1 cellular context compared by ENCODE assay signal in genomic region chr16:22374311-22375116, GRCh38.
TF ChIP-seq lines count a peak whose summit lies in the region.

Gene CDR2, minus strand, starts transcription at chr16:22374619. Its CDS starts 310 bp downstream, at chr16:22374309.

TF ChIP-seq in WTC11, 78 proteins besides CTCF, POLR2A, EP300 and RAD21 (continued from another document):
- TF ChIP-seq, protein P1, sequence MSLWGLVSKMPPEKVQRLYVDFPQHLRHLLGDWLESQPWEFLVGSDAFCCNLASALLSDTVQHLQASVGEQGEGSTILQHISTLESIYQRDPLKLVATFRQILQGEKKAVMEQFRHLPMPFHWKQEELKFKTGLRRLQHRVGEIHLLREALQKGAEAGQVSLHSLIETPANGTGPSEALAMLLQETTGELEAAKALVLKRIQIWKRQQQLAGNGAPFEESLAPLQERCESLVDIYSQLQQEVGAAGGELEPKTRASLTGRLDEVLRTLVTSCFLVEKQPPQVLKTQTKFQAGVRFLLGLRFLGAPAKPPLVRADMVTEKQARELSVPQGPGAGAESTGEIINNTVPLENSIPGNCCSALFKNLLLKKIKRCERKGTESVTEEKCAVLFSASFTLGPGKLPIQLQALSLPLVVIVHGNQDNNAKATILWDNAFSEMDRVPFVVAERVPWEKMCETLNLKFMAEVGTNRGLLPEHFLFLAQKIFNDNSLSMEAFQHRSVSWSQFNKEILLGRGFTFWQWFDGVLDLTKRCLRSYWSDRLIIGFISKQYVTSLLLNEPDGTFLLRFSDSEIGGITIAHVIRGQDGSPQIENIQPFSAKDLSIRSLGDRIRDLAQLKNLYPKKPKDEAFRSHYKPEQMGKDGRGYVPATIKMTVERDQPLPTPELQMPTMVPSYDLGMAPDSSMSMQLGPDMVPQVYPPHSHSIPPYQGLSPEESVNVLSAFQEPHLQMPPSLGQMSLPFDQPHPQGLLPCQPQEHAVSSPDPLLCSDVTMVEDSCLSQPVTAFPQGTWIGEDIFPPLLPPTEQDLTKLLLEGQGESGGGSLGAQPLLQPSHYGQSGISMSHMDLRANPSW (CRISPR knock-in tag; conservative IDR thresholded peaks at IDR 0.05; ENCODE audit: low read depth) = no peak
- no peak for TF ChIP-seq NFATC4 (CRISPR knock-in tag; IDR thresholded peaks at IDR 0.05)
- TF ChIP-seq NFYB (CRISPR knock-in tag; conservative IDR thresholded peaks at IDR 0.05; ENCODE audit: low read depth) = peak; percentile 91
- TF ChIP-seq HMGXB4 (CRISPR knock-in tag; IDR thresholded peaks at IDR 0.05) = no peak; the same call in none of the 2 replicates
- TF ChIP-seq FOXK1 (CRISPR knock-in tag; IDR thresholded peaks at IDR 0.05) = no peak; the same call in 1 of the 2 replicates
- peak; percentile 48; the same call in 1 of the 2 replicates for TF ChIP-seq MAX (CRISPR knock-in tag; IDR thresholded peaks at IDR 0.05)
- 0 out of 2 replicates have a peak, but pooled peaks have one; percentile 30 for TF ChIP-seq FOXP1 (CRISPR knock-in tag; IDR thresholded peaks at IDR 0.05; ENCODE audit: borderline replicate concordance)
- TF ChIP-seq ERG (CRISPR knock-in tag; IDR thresholded peaks at IDR 0.05) = no peak
- no peak for TF ChIP-seq EMX1 (CRISPR knock-in tag; IDR thresholded peaks at IDR 0.05)
- TF ChIP-seq ATF1 (CRISPR knock-in tag; IDR thresholded peaks at IDR 0.05) = no peak
- TF ChIP-seq, protein P2, sequence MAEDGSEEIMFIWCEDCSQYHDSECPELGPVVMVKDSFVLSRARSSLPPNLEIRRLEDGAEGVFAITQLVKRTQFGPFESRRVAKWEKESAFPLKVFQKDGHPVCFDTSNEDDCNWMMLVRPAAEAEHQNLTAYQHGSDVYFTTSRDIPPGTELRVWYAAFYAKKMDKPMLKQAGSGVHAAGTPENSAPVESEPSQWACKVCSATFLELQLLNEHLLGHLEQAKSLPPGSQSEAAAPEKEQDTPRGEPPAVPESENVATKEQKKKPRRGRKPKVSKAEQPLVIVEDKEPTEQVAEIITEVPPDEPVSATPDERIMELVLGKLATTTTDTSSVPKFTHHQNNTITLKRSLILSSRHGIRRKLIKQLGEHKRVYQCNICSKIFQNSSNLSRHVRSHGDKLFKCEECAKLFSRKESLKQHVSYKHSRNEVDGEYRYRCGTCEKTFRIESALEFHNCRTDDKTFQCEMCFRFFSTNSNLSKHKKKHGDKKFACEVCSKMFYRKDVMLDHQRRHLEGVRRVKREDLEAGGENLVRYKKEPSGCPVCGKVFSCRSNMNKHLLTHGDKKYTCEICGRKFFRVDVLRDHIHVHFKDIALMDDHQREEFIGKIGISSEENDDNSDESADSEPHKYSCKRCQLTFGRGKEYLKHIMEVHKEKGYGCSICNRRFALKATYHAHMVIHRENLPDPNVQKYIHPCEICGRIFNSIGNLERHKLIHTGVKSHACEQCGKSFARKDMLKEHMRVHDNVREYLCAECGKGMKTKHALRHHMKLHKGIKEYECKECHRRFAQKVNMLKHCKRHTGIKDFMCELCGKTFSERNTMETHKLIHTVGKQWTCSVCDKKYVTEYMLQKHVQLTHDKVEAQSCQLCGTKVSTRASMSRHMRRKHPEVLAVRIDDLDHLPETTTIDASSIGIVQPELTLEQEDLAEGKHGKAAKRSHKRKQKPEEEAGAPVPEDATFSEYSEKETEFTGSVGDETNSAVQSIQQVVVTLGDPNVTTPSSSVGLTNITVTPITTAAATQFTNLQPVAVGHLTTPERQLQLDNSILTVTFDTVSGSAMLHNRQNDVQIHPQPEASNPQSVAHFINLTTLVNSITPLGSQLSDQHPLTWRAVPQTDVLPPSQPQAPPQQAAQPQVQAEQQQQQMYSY (CRISPR knock-in tag; IDR thresholded peaks at IDR 0.05) = 0 out of 2 replicates have a peak, but pooled peaks have one; percentile 6
- TF ChIP-seq, protein P3, sequence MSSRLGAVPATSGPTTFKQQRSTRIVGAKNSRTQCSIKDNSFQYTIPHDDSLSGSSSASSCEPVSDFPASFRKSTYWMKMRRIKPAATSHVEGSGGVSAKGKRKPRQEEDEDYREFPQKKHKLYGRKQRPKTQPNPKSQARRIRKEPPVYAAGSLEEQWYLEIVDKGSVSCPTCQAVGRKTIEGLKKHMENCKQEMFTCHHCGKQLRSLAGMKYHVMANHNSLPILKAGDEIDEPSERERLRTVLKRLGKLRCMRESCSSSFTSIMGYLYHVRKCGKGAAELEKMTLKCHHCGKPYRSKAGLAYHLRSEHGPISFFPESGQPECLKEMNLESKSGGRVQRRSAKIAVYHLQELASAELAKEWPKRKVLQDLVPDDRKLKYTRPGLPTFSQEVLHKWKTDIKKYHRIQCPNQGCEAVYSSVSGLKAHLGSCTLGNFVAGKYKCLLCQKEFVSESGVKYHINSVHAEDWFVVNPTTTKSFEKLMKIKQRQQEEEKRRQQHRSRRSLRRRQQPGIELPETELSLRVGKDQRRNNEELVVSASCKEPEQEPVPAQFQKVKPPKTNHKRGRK (CRISPR knock-in tag; IDR thresholded peaks at IDR 0.05; ENCODE audit: borderline replicate concordance) = no peak
